ENCODE assay signal across 9 cellular contexts in the genomic region with DNA sequence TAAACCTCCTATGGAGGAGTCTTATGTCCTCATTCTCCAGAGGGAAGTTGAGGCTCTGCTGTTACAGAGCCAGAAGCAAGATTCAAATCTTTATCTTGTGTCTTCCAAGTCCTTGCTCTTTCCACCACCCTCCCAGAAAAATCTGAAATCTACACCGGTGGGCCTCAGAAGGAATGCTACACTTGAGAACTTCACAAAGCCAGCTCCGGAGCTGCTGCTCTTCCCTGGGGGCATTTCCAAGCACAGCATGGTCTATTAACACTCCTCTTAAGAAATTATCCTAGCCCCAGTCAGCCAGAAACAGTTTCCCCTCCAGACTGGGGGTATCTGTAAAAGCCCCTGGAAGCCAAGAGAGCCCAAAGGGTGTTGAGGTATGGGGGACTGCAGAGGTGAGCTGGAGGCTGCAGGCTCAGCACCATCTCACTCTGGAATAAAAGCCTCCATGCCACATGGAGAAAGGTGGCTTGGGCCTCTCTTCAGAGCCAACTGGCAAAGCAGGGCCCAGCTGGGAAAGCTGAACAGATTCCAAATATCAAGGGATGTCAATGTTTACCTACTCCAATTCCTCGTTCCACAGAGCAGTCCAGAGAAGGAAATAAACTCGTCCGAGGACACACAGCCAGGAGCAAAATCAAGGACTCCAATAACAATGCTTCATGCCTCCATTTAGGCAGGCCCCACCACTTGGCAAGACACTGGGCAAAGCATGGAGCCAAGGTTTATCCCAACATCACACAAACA. TPM values are rescaled to one million over a fixed set of nuclear protein-coding genes. Genes with fewer than 3 reads are reported as not detected.
DNase-seq lines count a peak whose midpoint lies in the region; FAIRE-seq and TF ChIP-seq lines count a peak whose summit lies in the region.
"Had no signal": no experiment of that assay in that cellular context is flagged by ENCODE, and none has a peak within 500 bp of the region (broad histone marks: within the 10 kb centered on the region; RNA-seq: fewer than 3 reads in every experiment).

No MANE protein-coding gene starts in this region.

- H3K36me3 Mint-ChIP-seq in activated CD4-positive, alpha-beta memory T cell treated with anti-CD3 and anti-CD28 coated beads, Interleukin-2, amount 10 ng/mL, durations not matched to agents 7 days and 5 days (ENCODE audit: low read depth) = peaks cover 29% of the 10 kb centered on the region
- no peaks in the 10 kb centered on the region for H3K36me3 Mint-ChIP-seq in progenitor cell of endocrine pancreas (ENCODE audit: insufficient read depth)

- dilution Hi-C loops in keratinocyte (cut with MboI; ENCODE audit: extremely low pct_ligation_motif_present, low sequenced_read_pairs) = no loop called here

- peaks cover 99% of the 10 kb centered on the region for H3K4me1 Mint-ChIP-seq in activated CD4-positive, alpha-beta memory T cell treated with anti-CD3 and anti-CD28 coated beads, Interleukin-2, amount 10 ng/mL, durations not matched to agents 7 days and 5 days
- peaks cover 35% of the 10 kb centered on the region for H3K4me1 Mint-ChIP-seq in progenitor cell of endocrine pancreas (ENCODE audit: low read depth)

- H3K27me3 ChIP-seq in keratinocyte (ENCODE audit: control insufficient read depth, extremely low read depth, insufficient read depth, low read length) (no peaks in the 10 kb centered on the region), stomach smooth muscle (ENCODE audit: control insufficient read depth in 1 of 2, insufficient read depth in 2 of 2, low read length in 2 of 2) (no peaks in the 10 kb centered on the region)

- H3K4me2 ChIP-seq in keratinocyte (ENCODE audit: control insufficient read depth, extremely low read depth, insufficient read depth, low read depth, low read length) = peak overlapping the region; percentile 45

- no peak overlapping the region for H3K4me3 Mint-ChIP-seq in activated CD4-positive, alpha-beta memory T cell treated with anti-CD3 and anti-CD28 coated beads, Interleukin-2, amount 10 ng/mL, durations not matched to agents 7 days and 5 days
- H3K4me3 Mint-ChIP-seq in progenitor cell of endocrine pancreas (ENCODE audit: low read depth) = no peak overlapping the region

- H3K4me1 ChIP-seq in keratinocyte (ENCODE audit: control insufficient read depth, extremely low read depth, insufficient read depth, low read length) (peaks cover 93% of the 10 kb centered on the region), stomach smooth muscle (ENCODE audit: control insufficient read depth, insufficient read depth, low read length) (peaks cover 94% of the 10 kb centered on the region)

- DNase-seq in NCI-H2029 treated with DMSO at 0.1 percent for 48 hours (lab: John Stamatoyannopoulos, UW) = peak; percentile 10
- no peak for DNase-seq in NCI-H2029 (lab: John Stamatoyannopoulos, UW)
- DNase-seq in activated CD4-positive, alpha-beta memory T cell treated with anti-CD3 and anti-CD28 coated beads, Interleukin-2, amount 10 ng/mL, durations not matched to agents 7 days and 5 days = no peak
- DNase-seq in keratinocyte (ENCODE audit: low read depth, low spot score) = no peak
- no peak for DNase-seq in progenitor cell of endocrine pancreas (ENCODE audit: low spot score, unreplicated experiment)
- no peak for DNase-seq in NOMO-1 treated with dmso at 0.1 percent for 144 hours (lab: John Stamatoyannopoulos, UW; ENCODE audit: unreplicated experiment)
- DNase-seq in NCI-H1048 (lab: John Stamatoyannopoulos, UW) = no peak

- CTCF ChIA-PET in activated CD4-positive, alpha-beta memory T cell treated with anti-CD3 and anti-CD28 coated beads, Interleukin-2, amount 10 ng/mL, durations not matched to agents 7 days and 5 days (lab: Charles Lee) = interaction anchor here (1.0 to 9.9 kb wide), 4 partner anchors 8 to 75 kb away, joined by 4 to 151 read pairs (median 16); a partner anchor contains a TSS

- no peak for TF ChIP-seq CTCF in keratinocyte (optimal IDR thresholded peaks at IDR 0.05 in 1 of 3, IDR thresholded peaks at IDR 0.05 in 1 of 3, conservative IDR thresholded peaks at IDR 0.05 in 1 of 3; ENCODE audit: extremely low read depth in 1 of 3, insufficient read depth in 2 of 3, low read length in 3 of 3)
- no peak for TF ChIP-seq CTCF in progenitor cell of endocrine pancreas (IDR thresholded peaks at IDR 0.05; ENCODE audit: unreplicated experiment)

- POLR2A ChIA-PET in activated CD4-positive, alpha-beta memory T cell treated with anti-CD3 and anti-CD28 coated beads, Interleukin-2, amount 10 ng/mL, durations not matched to agents 7 days and 5 days (lab: Charles Lee) = interaction anchor here (1.2 to 13.0 kb wide), 4 partner anchors 8 to 36 kb away, joined by 3 to 372 read pairs (median 48); a partner anchor contains a TSS

- H3K36me3 ChIP-seq in keratinocyte (ENCODE audit: control insufficient read depth in 2 of 2, extremely low read depth in 1 of 2, insufficient read depth in 2 of 2, low read length in 2 of 2) (peaks cover 3 to 11% of the 10 kb centered on the region in 2 experiments), stomach smooth muscle (ENCODE audit: control insufficient read depth in 2 of 2, insufficient read depth in 2 of 2, low read length in 2 of 2) (no peaks in the 10 kb centered on the region)

- peaks cover 6% of the 10 kb centered on the region for H3K9me1 ChIP-seq in keratinocyte (ENCODE audit: control insufficient read depth, extremely low read depth, insufficient read depth, low read length)

- H3K27ac Mint-ChIP-seq in activated CD4-positive, alpha-beta memory T cell treated with anti-CD3 and anti-CD28 coated beads, Interleukin-2, amount 10 ng/mL, durations not matched to agents 7 days and 5 days = peak overlapping the region; percentile 82
- H3K27ac Mint-ChIP-seq in progenitor cell of endocrine pancreas = no peak overlapping the region

- H3K9ac ChIP-seq in keratinocyte (ENCODE audit: control insufficient read depth, extremely low read depth, insufficient read depth, low read length) (peak overlapping the region; percentile 51), stomach smooth muscle (ENCODE audit: low read length in 2 of 2) (peak overlapping the region in 1 of 2 donors; percentile 36)

- no peaks in the 10 kb centered on the region for H3K27me3 Mint-ChIP-seq in activated CD4-positive, alpha-beta memory T cell treated with anti-CD3 and anti-CD28 coated beads, Interleukin-2, amount 10 ng/mL, durations not matched to agents 7 days and 5 days
- no peaks in the 10 kb centered on the region for H3K27me3 Mint-ChIP-seq in progenitor cell of endocrine pancreas

- H3K9me3 Mint-ChIP-seq in activated CD4-positive, alpha-beta memory T cell treated with anti-CD3 and anti-CD28 coated beads, Interleukin-2, amount 10 ng/mL, durations not matched to agents 7 days and 5 days = no peaks in the 10 kb centered on the region
- H3K9me3 Mint-ChIP-seq in progenitor cell of endocrine pancreas (ENCODE audit: low read depth) = no peaks in the 10 kb centered on the region

- no peaks in the 10 kb centered on the region for H3K9me3 ChIP-seq in keratinocyte (ENCODE audit: control insufficient read depth, low read depth, low read length)
- H3K9me3 ChIP-seq in stomach smooth muscle (ENCODE audit: control insufficient read depth in 2 of 2, low read length in 2 of 2) = no peaks in the 10 kb centered on the region

- no peaks in the 10 kb centered on the region for H4K20me1 ChIP-seq in keratinocyte (ENCODE audit: control insufficient read depth, extremely low read depth, insufficient read depth, low read length)

- no peak overlapping the region for H2AFZ ChIP-seq in keratinocyte (ENCODE audit: control insufficient read depth, low read length)

- FAIRE-seq in keratinocyte (lab: Jason Lieb, UNC) = no peak

- peaks cover 100% of the 10 kb centered on the region for H3K79me2 ChIP-seq in keratinocyte (ENCODE audit: control insufficient read depth, insufficient read depth, low read length)

- H3K4me3 ChIP-seq in keratinocyte (ENCODE audit: control insufficient read depth in 2 of 3, extremely low read depth in 1 of 3, insufficient read depth in 2 of 3, low read depth in 1 of 3, low read length in 3 of 3) (peak overlapping the region in 1 of 3 experiments; percentile 33), stomach smooth muscle (ENCODE audit: low read length in 2 of 2) (peak overlapping the region; percentile 28 to 35)

- H3K27ac ChIP-seq in keratinocyte (ENCODE audit: control insufficient read depth, insufficient read depth, low read length) (peak overlapping the region; percentile 60), stomach smooth muscle (ENCODE audit: low read length) (peak overlapping the region; percentile 92)
- H3K27ac ChIP-seq: epithelial cell of prostate had no signal

RNA-seq across cellular contexts. Expression of gene PNMA1, which starts 36.1 kb away (rescaled TPM):
- 10 to 100 TPM; 28.2 to 30.0 TPM for total RNA-seq in activated CD4-positive, alpha-beta memory T cell treated with anti-CD3 and anti-CD28 coated beads, Interleukin-2, amount 10 ng/mL, durations not matched to agents 7 days and 5 days
- polyA plus RNA-seq in keratinocyte = 5.9 to 16.8 TPM (median 8.2 TPM) in 3 replicates
- 12.9 TPM for polyA plus RNA-seq in keratinocyte (2011; ENCODE audit: low read depth)
- polyA plus RNA-seq in keratinocyte (2011; cell fraction: cytosol; rRNA removed) = 10.9 and 12.3 TPM in 2 replicates
- polyA plus RNA-seq in keratinocyte (2011; cell fraction: nucleus; rRNA removed) = 24.4 and 25.3 TPM in 2 replicates
- polyA plus RNA-seq in keratinocyte (2012; ENCODE audit: low replicate concordance) = 19.9 and 21.2 TPM in 2 replicates
- 3.5 to 6.1 TPM (median 5.5 TPM) in 3 replicates for polyA minus RNA-seq in keratinocyte
- 7.5 TPM for polyA minus RNA-seq in keratinocyte (2011; cell fraction: cytosol; rRNA and poly(A)+ RNA removed)
- 6.1 and 8.4 TPM in 2 replicates for polyA minus RNA-seq in keratinocyte (2011; cell fraction: nucleus; rRNA and poly(A)+ RNA removed)
- total RNA-seq in progenitor cell of endocrine pancreas = 52.7 and 59.0 TPM in 2 replicates
